25 cellular contexts compared by ENCODE assay signal in the genomic region with DNA sequence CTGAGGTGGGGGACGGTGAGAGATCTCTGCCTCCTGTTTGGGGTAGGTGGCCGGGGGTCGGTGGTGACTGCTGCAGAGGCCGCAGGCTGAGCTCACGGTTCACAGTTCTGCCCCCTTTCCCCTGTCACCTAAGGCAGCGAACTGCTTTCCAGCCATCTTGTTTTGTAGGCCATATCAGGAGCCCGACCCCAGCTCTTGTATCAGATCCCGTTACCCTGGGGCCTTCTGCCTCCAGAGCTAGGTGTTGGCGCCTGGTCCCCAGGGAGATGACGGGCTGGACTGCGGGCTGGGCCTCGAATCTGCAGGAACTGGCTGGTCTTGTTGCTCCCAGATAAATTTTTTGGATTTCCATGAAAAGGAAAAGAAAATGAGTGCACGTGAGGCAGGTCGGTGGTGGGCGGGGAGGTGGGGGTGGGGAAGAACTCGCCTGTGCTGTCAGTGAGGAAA.
DNase-seq lines count a peak whose midpoint lies in the region; TF ChIP-seq lines count a peak whose summit lies in the region.
"Had no signal": no experiment of that assay in that cellular context is flagged by ENCODE, and none has a peak within 500 bp of the region (broad histone marks: within the 10 kb centered on the region; RNA-seq: fewer than 3 reads in every experiment).

No MANE protein-coding gene starts in this region.

- no peak overlapping the region for H2BK5ac ChIP-seq in trophoblast cell (ENCODE audit: low read depth, low read length, poor library complexity)

- no peak overlapping the region for H3K4ac ChIP-seq in trophoblast cell (ENCODE audit: low read depth, low read length)

- H3K18ac ChIP-seq in trophoblast cell (ENCODE audit: low read length), result no peak overlapping the region

- H3K9me3 Mint-ChIP-seq in activated T-cell treated with anti-CD3 and anti-CD28 coated beads, Interleukin-2, amount 50 U/mL, for 24 hours, result no peaks in the 10 kb centered on the region
- no peaks in the 10 kb centered on the region for H3K9me3 Mint-ChIP-seq in chondrocyte (ENCODE audit: low read depth)
- H3K9me3 Mint-ChIP-seq: activated naive CD4-positive, alpha-beta T cell treated with anti-CD3 and anti-CD28 coated beads, Interleukin-2, amount 50 U/mL, for 24 hours; CD4-positive, CD25-positive, alpha-beta regulatory T cell; natural killer cell treated with Interleukin-12 subunit alpha and Interleukin-12 subunit beta and Interleukin-15 and Interleukin-18, amount 100 ng/mL, for 72 hours had no signal

- H3K4me3 Mint-ChIP-seq in activated T-cell treated with anti-CD3 and anti-CD28 coated beads, Interleukin-2, amount 50 U/mL, for 24 hours, result no peak overlapping the region
- H3K4me3 Mint-ChIP-seq in chondrocyte (ENCODE audit: unreplicated experiment), result no peak overlapping the region
- H3K4me3 Mint-ChIP-seq: activated naive CD4-positive, alpha-beta T cell treated with anti-CD3 and anti-CD28 coated beads, Interleukin-2, amount 50 U/mL, for 24 hours; CD4-positive, CD25-positive, alpha-beta regulatory T cell; natural killer cell treated with Interleukin-12 subunit alpha and Interleukin-12 subunit beta and Interleukin-15 and Interleukin-18, amount 100 ng/mL, for 72 hours; stimulated activated naive B cell treated with anti-CD40 and anti-IgM and Interleukin-4, amounts not matched to agents 10 μg/mL and 1 μg/mL and 100 μg/mL, for 72 hours had no signal

- no peak overlapping the region for H2AK5ac ChIP-seq in trophoblast cell (ENCODE audit: low read length)

- no peak for TF ChIP-seq POLR2A in spleen (IDR thresholded peaks at IDR 0.05)

- WGBS in spleen, 5 donors, result 79 to 85% (median 82%) methylated on average over 16 of the region's 16 CpGs
- no CpG with 5 or more reads among the region's 16 CpGs for WGBS in trophoblast cell (ENCODE audit: extremely low coverage, insufficient coverage, insufficient read length)

- no peak overlapping the region for H3K9ac ChIP-seq in trophoblast cell (ENCODE audit: low read length)

- no peak overlapping the region for H2BK12ac ChIP-seq in trophoblast cell (ENCODE audit: low read length)

- no peaks in the 10 kb centered on the region for H3K27me3 Mint-ChIP-seq in activated T-cell treated with anti-CD3 and anti-CD28 coated beads, Interleukin-2, amount 50 U/mL, for 24 hours
- H3K27me3 Mint-ChIP-seq in chondrocyte (ENCODE audit: low read depth), result peaks cover 16% of the 10 kb centered on the region
- H3K27me3 Mint-ChIP-seq: activated naive CD4-positive, alpha-beta T cell treated with anti-CD3 and anti-CD28 coated beads, Interleukin-2, amount 50 U/mL, for 24 hours; CD4-positive, CD25-positive, alpha-beta regulatory T cell had no signal

- H3K14ac ChIP-seq in trophoblast cell (ENCODE audit: low read length), result no peak overlapping the region

- H3K79me2 ChIP-seq in trophoblast cell (ENCODE audit: control insufficient read depth, insufficient read depth, low read length, poor library complexity), result no peaks in the 10 kb centered on the region

- H4K12ac ChIP-seq in trophoblast cell (ENCODE audit: low read depth, low read length), result no peak overlapping the region

- no peak overlapping the region for H2AFZ ChIP-seq in trophoblast cell (ENCODE audit: insufficient read depth, low read length, poor library complexity)

- peak; percentile 7 for DNase-seq in activated T-cell treated with anti-CD3 and anti-CD28 coated beads, Interleukin-2, amount 50 U/mL, for 24 hours
- DNase-seq in activated T-cell treated with anti-CD3 and anti-CD28 coated beads, Interleukin-2, amount 50 U/mL, for 1 hour, result no peak
- peak; percentile 59 for DNase-seq in chondrocyte (ENCODE audit: low spot score)
- DNase-seq in spleen, result peak; percentile 57
- DNase-seq in LoVo (ENCODE audit: low spot score), result no peak
- DNase-seq in NOMO-1 treated with DMSO at 0.1 percent for 48 hours (lab: John Stamatoyannopoulos, UW; ENCODE audit: unreplicated experiment), result no peak
- DNase-seq in trophoblast cell, result no peak
- DNase-seq: activated CD4-positive, alpha-beta T cell treated with anti-CD3 and anti-CD28 coated beads for 48 hours; activated T-cell treated with anti-CD3 and anti-CD28 coated beads for 4 hours; CD4-positive, CD25-positive, alpha-beta regulatory T cell; colonic mucosa; DMS153; foreskin fibroblast; hypothalamus; KBM-7; kidney; mesenchymal stem cell; NCI-H1105 treated with DMSO at 0.1 percent for 48 hours; stimulated activated CD4-positive, alpha-beta T cell treated with anti-CD3 and anti-CD28 coated beads, Interleukin-12 subunit alpha, Interleukin-12 subunit beta, amount 100 ng/mL, for 4 hours had no signal

- H3K27ac ChIP-seq in KOPT-K1 (ENCODE audit: low read depth, low read length, poor library complexity, severe bottlenecking) (peak overlapping the region; percentile 23), spleen (no peak overlapping the region), trophoblast cell (ENCODE audit: low read depth, low read length) (no peak overlapping the region)
- H3K27ac ChIP-seq: A549, colonic mucosa, tibial artery had no signal

- no peaks in the 10 kb centered on the region for H3K36me3 Mint-ChIP-seq in activated T-cell treated with anti-CD3 and anti-CD28 coated beads, Interleukin-2, amount 50 U/mL, for 24 hours (ENCODE audit: low read depth)
- no peaks in the 10 kb centered on the region for H3K36me3 Mint-ChIP-seq in chondrocyte (ENCODE audit: low read depth)
- H3K36me3 Mint-ChIP-seq: activated naive CD4-positive, alpha-beta T cell treated with anti-CD3 and anti-CD28 coated beads, Interleukin-2, amount 50 U/mL, for 24 hours; CD4-positive, CD25-positive, alpha-beta regulatory T cell; natural killer cell treated with Interleukin-12 subunit alpha and Interleukin-12 subunit beta and Interleukin-15 and Interleukin-18, amount 100 ng/mL, for 72 hours had no signal

- H3K9me3 ChIP-seq in KOPT-K1 (ENCODE audit: insufficient read depth, low read length, poor library complexity, severe bottlenecking) (no peaks in the 10 kb centered on the region), spleen (no peaks in the 10 kb centered on the region), trophoblast cell (ENCODE audit: insufficient read depth, low read depth, low read length) (no peaks in the 10 kb centered on the region)
- H3K9me3 ChIP-seq: A549, colonic mucosa had no signal

- H3K79me1 ChIP-seq in trophoblast cell (ENCODE audit: low read length), result no peaks in the 10 kb centered on the region

- no peak overlapping the region for H2BK120ac ChIP-seq in trophoblast cell (ENCODE audit: insufficient read depth, low read length, poor library complexity)

- H3K27ac Mint-ChIP-seq in activated T-cell treated with anti-CD3 and anti-CD28 coated beads, Interleukin-2, amount 50 U/mL, for 24 hours, result no peak overlapping the region
- H3K27ac Mint-ChIP-seq in chondrocyte (ENCODE audit: unreplicated experiment), result no peak overlapping the region
- H3K27ac Mint-ChIP-seq: activated naive CD4-positive, alpha-beta T cell treated with anti-CD3 and anti-CD28 coated beads, Interleukin-2, amount 50 U/mL, for 24 hours; CD4-positive, CD25-positive, alpha-beta regulatory T cell; natural killer cell treated with Interleukin-12 subunit alpha and Interleukin-12 subunit beta and Interleukin-15 and Interleukin-18, amount 100 ng/mL, for 72 hours had no signal

- no peak overlapping the region for H3K4me3 ChIP-seq in spleen
- H3K4me3 ChIP-seq in trophoblast cell (ENCODE audit: low read depth, low read length), result no peak overlapping the region
- H3K4me3 ChIP-seq: A549, colonic mucosa, tibial artery had no signal

- no peak overlapping the region for H3K4me2 ChIP-seq in trophoblast cell (ENCODE audit: low read length)
- H3K4me2 ChIP-seq: A549 had no signal

- H3K36me3 ChIP-seq in KOPT-K1 (ENCODE audit: insufficient read depth, low read length) (no peaks in the 10 kb centered on the region), spleen (no peaks in the 10 kb centered on the region), trophoblast cell (ENCODE audit: control insufficient read depth in 1 of 2, insufficient read depth in 2 of 2, low read length in 2 of 2) (no peaks in the 10 kb centered on the region)
- H3K36me3 ChIP-seq: colonic mucosa, tibial artery had no signal

- no peaks in the 10 kb centered on the region for H3K4me1 Mint-ChIP-seq in activated T-cell treated with anti-CD3 and anti-CD28 coated beads, Interleukin-2, amount 50 U/mL, for 24 hours (ENCODE audit: low read depth)
- no peaks in the 10 kb centered on the region for H3K4me1 Mint-ChIP-seq in chondrocyte (ENCODE audit: low read depth)
- H3K4me1 Mint-ChIP-seq: activated naive CD4-positive, alpha-beta T cell treated with anti-CD3 and anti-CD28 coated beads, Interleukin-2, amount 50 U/mL, for 24 hours had no signal

- intact Hi-C loops in spleen (cut with DNase I; ENCODE audit: low total_unique reads), result no loop called here

- no peak overlapping the region for H4K8ac ChIP-seq in trophoblast cell (ENCODE audit: low read depth, low read length)

- no peak overlapping the region for H4K91ac ChIP-seq in trophoblast cell (ENCODE audit: low read depth, low read length)

- no peaks in the 10 kb centered on the region for H3K4me1 ChIP-seq in spleen
- H3K4me1 ChIP-seq in trophoblast cell (ENCODE audit: control insufficient read depth in 1 of 2, insufficient read depth in 2 of 2, low read length in 2 of 2), result no peaks in the 10 kb centered on the region
- H3K4me1 ChIP-seq: A549, colonic mucosa, tibial artery had no signal

- no peak overlapping the region for H3K23ac ChIP-seq in trophoblast cell (ENCODE audit: low read length)

- TF ChIP-seq CTCF in chondrocyte (IDR thresholded peaks at IDR 0.05) (no peak), spleen (IDR thresholded peaks at IDR 0.05 in 8 of 11, conservative IDR thresholded peaks at IDR 0.05 in 3 of 11) (no peak)

- H3K27me3 ChIP-seq in spleen (replicated peaks in 1 of 7) (peaks cover 0 to 30% (median 0%) of the 10 kb centered on the region in 7 donors), trophoblast cell (ENCODE audit: insufficient read depth, low read length) (no peaks in the 10 kb centered on the region)
- H3K27me3 ChIP-seq: colonic mucosa had no signal

Comparison
In these comparisons a context has a peak if more than half of its experiments do, and no peak if none do; other contexts are left out.
1. DNase-seq: peak in activated T-cell treated with anti-CD3 and anti-CD28 coated beads, Interleukin-2, amount 50 U/mL, for 24 hours (single experiment), chondrocyte (single experiment) and spleen (single experiment); none in activated T-cell treated with anti-CD3 and anti-CD28 coated beads, Interleukin-2, amount 50 U/mL, for 1 hour (single experiment), LoVo (single experiment), NOMO-1 treated with DMSO at 0.1 percent for 48 hours (single experiment) and trophoblast cell (0 of 2).